ENCODE assay signal across 8 cellular contexts in the genomic region with DNA sequence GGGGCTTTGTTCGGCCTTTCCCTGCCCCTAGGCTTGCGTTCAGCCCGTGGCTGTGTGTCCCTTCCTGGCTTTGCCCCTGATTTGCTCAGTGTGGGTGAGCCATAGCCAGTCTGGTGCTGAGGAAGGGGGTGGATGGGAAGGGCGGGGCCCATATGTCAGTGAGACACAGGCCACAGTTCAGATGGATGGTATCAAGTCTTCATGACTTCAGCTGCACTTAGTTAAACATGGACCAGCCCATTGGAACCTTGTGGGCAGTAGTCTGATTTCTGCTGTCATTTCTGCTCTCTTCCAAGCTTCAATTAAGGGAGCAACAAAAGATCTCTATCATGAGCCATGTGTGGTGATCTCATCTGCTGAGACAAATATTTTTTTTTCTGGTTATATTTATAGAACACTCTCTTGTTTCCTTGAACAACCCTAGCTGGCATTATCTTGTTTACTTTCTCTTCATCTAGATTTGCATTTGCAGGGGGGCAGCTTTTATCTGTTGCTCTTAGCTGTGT. TPM values are rescaled to one million over a fixed set of nuclear protein-coding genes. Genes with fewer than 3 reads are reported as not detected.
DNase-seq lines count a peak whose midpoint lies in the region; ATAC-seq, FAIRE-seq and TF ChIP-seq lines count a peak whose summit lies in the region.

No MANE protein-coding gene starts in this region.

- no peak for TF ChIP-seq CTCF in bronchial epithelial cell (IDR thresholded peaks at IDR 0.05; ENCODE audit: insufficient read depth, low read length, severe bottlenecking)

- no peaks in the 10 kb centered on the region for H3K27me3 Mint-ChIP-seq in memory B cell

- H3K36me3 Mint-ChIP-seq in memory B cell = peaks cover 3% of the 10 kb centered on the region

- H3K9me3 Mint-ChIP-seq in memory B cell = no peaks in the 10 kb centered on the region

- H3K4me3 ChIP-seq in MG63 = no peak overlapping the region
- H3K4me3 ChIP-seq in bronchial epithelial cell (ENCODE audit: low read depth, low read length) = no peak overlapping the region

- peaks cover 39% of the 10 kb centered on the region for H3K4me1 Mint-ChIP-seq in memory B cell

- H3K27me3 ChIP-seq in MG63 (no peaks in the 10 kb centered on the region), bronchial epithelial cell (ENCODE audit: control insufficient read depth, insufficient read depth, low read length) (no peaks in the 10 kb centered on the region)

- H3K9me3 ChIP-seq in MG63 = no peaks in the 10 kb centered on the region

- DNase-seq in DMS153 treated with DMSO at 0.1 percent for 48 hours (lab: John Stamatoyannopoulos, UW; ENCODE audit: unreplicated experiment) = peak; percentile 79
- peak; percentile 83 for DNase-seq in MG63
- peak; percentile 59 for DNase-seq in bronchial epithelial cell (ENCODE audit: low read depth)
- peak in 1 of 2 donors; percentile 26 for DNase-seq in memory B cell (ENCODE audit: low spot score in 2 of 2)
- DNase-seq in NOMO-1 treated with dmso at 0.1 percent for 144 hours (lab: John Stamatoyannopoulos, UW; ENCODE audit: unreplicated experiment) = no peak
- DNase-seq in iPS-NIHi11 (ENCODE audit: low spot score) = no peak
- DNase-seq in HT-29 (ENCODE audit: low spot score) = no peak

- H3K27ac Mint-ChIP-seq in memory B cell = peak overlapping the region; percentile 100

- H3K36me3 ChIP-seq in MG63 (no peaks in the 10 kb centered on the region), bronchial epithelial cell (ENCODE audit: control insufficient read depth, insufficient read depth, low read length) (no peaks in the 10 kb centered on the region)

- FAIRE-seq in bronchial epithelial cell (lab: Jason Lieb, UNC) = no peak

- ATAC-seq in memory B cell (ENCODE audit: low read depth) = peak; percentile 40
- ATAC-seq in HG02981 (IDR thresholded peaks at IDR 0.05; ENCODE audit: unreplicated experiment) = no peak

- peak overlapping the region; percentile 45 for H3K4me3 Mint-ChIP-seq in memory B cell

RNA-seq across cellular contexts. Expression of a gene that starts 21.6 kb away (rescaled TPM):
- 10.5 and 13.5 TPM in 2 replicates for total RNA-seq in MG63 (2014; rRNA removed; shearing (Covaris generic); ENCODE audit: low replicate concordance)
- total RNA-seq in bronchial epithelial cell = 11.8 and 12.4 TPM in 2 replicates
- total RNA-seq in HT-29 (2014; rRNA removed; shearing (Covaris generic)) = 23.4 and 32.5 TPM in 2 replicates

RNA-seq across cellular contexts. Expression of a gene that starts 31.9 kb away (rescaled TPM):
- total RNA-seq in MG63 (2014; rRNA removed; shearing (Covaris generic); ENCODE audit: low replicate concordance) = 13.4 and 20.6 TPM in 2 replicates
- total RNA-seq in bronchial epithelial cell = 13.4 and 13.6 TPM in 2 replicates
- 7.7 and 11.2 TPM in 2 replicates for total RNA-seq in HT-29 (2014; rRNA removed; shearing (Covaris generic))

RNA-seq across cellular contexts. Expression of a gene that starts 54.4 kb away (rescaled TPM):
- total RNA-seq in MG63 (2014; rRNA removed; shearing (Covaris generic); ENCODE audit: low replicate concordance) = 0.46 and 3.8 TPM in 2 replicates
- total RNA-seq in bronchial epithelial cell = 0.13 and 0.26 TPM in 2 replicates
- total RNA-seq in HT-29 (2014; rRNA removed; shearing (Covaris generic)) = 0.13 and 0.44 TPM in 2 replicates

Comparison
In these comparisons a context has a peak if more than half of its experiments do, and no peak if none do; other contexts are left out.
1. DNase-seq: peak in DMS153 treated with DMSO at 0.1 percent for 48 hours (single experiment), MG63 (single experiment) and bronchial epithelial cell (single experiment); none in NOMO-1 treated with dmso at 0.1 percent for 144 hours (single experiment), iPS-NIHi11 (single experiment) and HT-29 (single experiment).